ENCODE assay signal across 12 cellular contexts in the genomic region with DNA sequence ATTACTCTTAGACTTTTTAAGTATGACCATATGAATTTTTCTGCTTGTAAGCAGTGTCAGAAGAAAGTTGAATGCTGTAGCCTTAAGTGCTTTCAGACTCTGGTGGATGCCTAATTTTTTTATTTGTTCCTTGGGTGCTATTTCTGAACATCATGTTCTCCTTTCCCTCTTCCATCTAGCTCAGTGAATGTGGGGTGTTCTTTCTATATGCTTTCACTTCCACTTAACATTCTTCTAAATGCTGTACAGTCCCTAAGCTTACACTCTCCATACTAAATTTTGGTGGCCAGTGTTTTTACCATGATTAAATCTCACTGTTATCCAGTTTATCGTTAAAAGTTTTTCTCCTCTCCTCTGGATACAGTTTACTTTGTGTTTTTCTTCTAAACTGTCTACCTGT. TPM values are rescaled to one million over a fixed set of nuclear protein-coding genes. Genes with fewer than 3 reads are reported as not detected.
A peak's percentile ranks its signal among the peaks of the same experiment; 100 is the strongest.
DNase-seq lines count a peak whose midpoint lies in the region; ATAC-seq, FAIRE-seq and TF ChIP-seq lines count a peak whose summit lies in the region.
"Had no signal": no experiment of that assay in that cellular context is flagged by ENCODE, and none has a peak within 500 bp of the region (broad histone marks: within the 10 kb centered on the region; RNA-seq: fewer than 3 reads in every experiment).

No MANE protein-coding gene starts in this region.

- H3K4me3 Mint-ChIP-seq in effector memory CD8-positive, alpha-beta T cell, result peak overlapping the region; percentile 95 to 96
- H3K4me3 Mint-ChIP-seq in type B pancreatic cell, result peak overlapping the region; percentile 64

- H3K4me3 ChIP-seq in HepG2 (replicated peaks in 1 of 3; ENCODE audit: insufficient read depth in 1 of 3, low read depth in 2 of 3, low read length in 3 of 3) (no peak overlapping the region; a peak in 1 of 6 replicates), right lobe of liver (no peak overlapping the region), OCI-LY1 (ENCODE audit: low read depth, low read length, poor library complexity, severe bottlenecking) (peak overlapping the region; percentile 92), HAP-1 (no peak overlapping the region)

- intact Hi-C loops in HepG2 (cut with micrococcal nuclease; ENCODE audit: unreplicated experiment) (loop anchor here (10.0 kb wide), 1 partner anchor 292 kb away; no protein-coding TSS in a partner anchor), right lobe of liver (cut with DNase I) (no loop called here)

- H3K4me1 ChIP-seq in HepG2 (ENCODE audit: insufficient read depth, low read length), result peaks cover 43% of the 10 kb centered on the region
- H3K4me1 ChIP-seq in right lobe of liver, result peaks cover 0 to 11% (median 0%) of the 10 kb centered on the region in 4 donors
- H3K4me1 ChIP-seq in OCI-LY1 (ENCODE audit: insufficient read depth, low read length, severe bottlenecking), result peaks cover 43% of the 10 kb centered on the region
- peaks cover 27% of the 10 kb centered on the region for H3K4me1 ChIP-seq in HAP-1

- TF ChIP-seq RAD21 in HepG2 (CRISPR knock-in tag; IDR thresholded peaks at IDR 0.05), result no peak

- no peaks in the 10 kb centered on the region for H3K9me3 Mint-ChIP-seq in effector memory CD8-positive, alpha-beta T cell
- H3K9me3 Mint-ChIP-seq in type B pancreatic cell, result peaks cover 9% of the 10 kb centered on the region

- H3K27me3 ChIP-seq in HepG2 (ENCODE audit: control insufficient read depth in 1 of 2, insufficient read depth in 2 of 2, low read length in 2 of 2) (no peaks in the 10 kb centered on the region), right lobe of liver (no peaks in the 10 kb centered on the region), OCI-LY1 (ENCODE audit: insufficient read depth, low read length) (no peaks in the 10 kb centered on the region), HAP-1 (ENCODE audit: low read depth) (no peaks in the 10 kb centered on the region)

- H3K36me3 Mint-ChIP-seq in effector memory CD8-positive, alpha-beta T cell (ENCODE audit: insufficient read depth), result peaks cover 36% of the 10 kb centered on the region
- H3K36me3 Mint-ChIP-seq in type B pancreatic cell, result peaks cover 47% of the 10 kb centered on the region

- TF ChIP-seq CTCF in HepG2 (CRISPR knock-in tag; IDR thresholded peaks at IDR 0.05), result no peak
- TF ChIP-seq CTCF in right lobe of liver (IDR thresholded peaks at IDR 0.05), result no peak
- no peak for TF ChIP-seq CTCF in OCI-LY1 (IDR thresholded peaks at IDR 0.05; ENCODE audit: low read length)
- no peak for TF ChIP-seq CTCF in type B pancreatic cell (conservative IDR thresholded peaks at IDR 0.05)

- H3K36me3 ChIP-seq in HepG2 (replicated peaks in 1 of 2; ENCODE audit: control insufficient read depth in 1 of 2, insufficient read depth in 2 of 2, low read length in 2 of 2), result no peaks in the 10 kb centered on the region; a peak in 1 of 5 replicates
- H3K36me3 ChIP-seq in right lobe of liver, result no peaks in the 10 kb centered on the region
- peaks cover 78% of the 10 kb centered on the region for H3K36me3 ChIP-seq in OCI-LY1 (ENCODE audit: insufficient read depth, low read length)
- peaks cover 26% of the 10 kb centered on the region for H3K36me3 ChIP-seq in HAP-1 (replicated peaks)

- BruUV-seq in HepG2 (replicated peaks; lab: Mats Ljungman, UMichigan), result no TSS peak

- H3K9ac ChIP-seq in HepG2 (ENCODE audit: insufficient read depth, low read depth, low read length) (no peak overlapping the region), OCI-LY1 (ENCODE audit: low read length) (peak overlapping the region; percentile 94)

- TF ChIP-seq POLR2A in HepG2 (IDR thresholded peaks at IDR 0.05; ENCODE audit: insufficient read depth in 1 of 2, low read depth in 2 of 2, low read length in 2 of 2), result no peak
- no peak for TF ChIP-seq POLR2A in right lobe of liver (IDR thresholded peaks at IDR 0.05)

- peaks cover 67 to 78% of the 10 kb centered on the region in 2 donors for H3K4me1 Mint-ChIP-seq in effector memory CD8-positive, alpha-beta T cell (ENCODE audit: low read depth in 2 of 2)
- H3K4me1 Mint-ChIP-seq in type B pancreatic cell (ENCODE audit: unreplicated experiment), result peaks cover 29% of the 10 kb centered on the region

- no peak for FAIRE-seq in HepG2 (lab: Jason Lieb, UNC)
- no peak for FAIRE-seq in RCC 7860 (lab: Jason Lieb, UNC)

- H4K20me1 ChIP-seq in HepG2 (ENCODE audit: insufficient read depth, low read length) (no peaks in the 10 kb centered on the region; the same call in 1 of the 2 replicates), OCI-LY1 (ENCODE audit: insufficient read depth, low read length) (no peaks in the 10 kb centered on the region)

- H2AFZ ChIP-seq in HepG2 (ENCODE audit: low read length), result no peak overlapping the region
- no peak overlapping the region for H2AFZ ChIP-seq in OCI-LY1 (ENCODE audit: low read length)

- H3K4me2 ChIP-seq in HepG2 (ENCODE audit: low read depth, low read length) (peak overlapping the region; percentile 57; the same call in 1 of the 2 replicates), OCI-LY1 (ENCODE audit: low read length) (peak overlapping the region; percentile 73)

- H3K27ac Mint-ChIP-seq in effector memory CD8-positive, alpha-beta T cell, result peak overlapping the region; percentile 85 to 94
- no peak overlapping the region for H3K27ac Mint-ChIP-seq in type B pancreatic cell

- 100% methylated on average over 1 of the region's 1 CpG for WGBS in HepG2 (ENCODE audit: low lambda C conversion rate)
- 67% methylated on average over 1 of the region's 1 CpG for WGBS in right lobe of liver (ENCODE audit: insufficient coverage, low coverage, low lambda C conversion rate, missing lambda C conversion rate)

- TF ChIP-seq EP300 in HepG2 (IDR thresholded peaks at IDR 0.05; ENCODE audit: low read depth in 2 of 2, low read length in 2 of 2) (no peak), HepG2 (CRISPR knock-in tag; IDR thresholded peaks at IDR 0.05; ENCODE audit: borderline replicate concordance) (no peak)

- DNase-seq in HepG2 (ENCODE audit: low spot score) (no peak), right lobe of liver (no peak), type B pancreatic cell (ENCODE audit: extremely low spot score, unreplicated experiment) (no peak), ecto neural progenitor cell (ENCODE audit: low spot score) (no peak), HAP-1 (ENCODE audit: low spot score in 2 of 2) (no peak), RCC 7860 (ENCODE audit: low spot score) (no peak)
- no peak for DNase-seq in effector memory CD8-positive, alpha-beta T cell
- DNase-seq: C1 segment of cervical spinal cord; NCI-H1436; stimulated activated CD4-positive, alpha-beta T cell treated with anti-CD3 and anti-CD28 coated beads, Interleukin-12 subunit alpha, Interleukin-12 subunit beta, amount 100 ng/mL, for 4 hours had no signal

- H3K9me3 ChIP-seq in HepG2 (ENCODE audit: low read length) (no peaks in the 10 kb centered on the region), right lobe of liver (no peaks in the 10 kb centered on the region), OCI-LY1 (ENCODE audit: low read length) (no peaks in the 10 kb centered on the region), HAP-1 (peaks cover 3% of the 10 kb centered on the region)

- POLR2A ChIA-PET in HepG2 (lab: Yijun Ruan, JAX), result no interaction called here

- no peak for ATAC-seq in HepG2
- ATAC-seq in right lobe of liver, result no peak
- no peak for ATAC-seq in effector memory CD8-positive, alpha-beta T cell (replicated peaks)

- no peak overlapping the region for H3K27ac ChIP-seq in HepG2 (ENCODE audit: extremely low read length, insufficient read depth, low read length)
- no peak overlapping the region for H3K27ac ChIP-seq in right lobe of liver
- H3K27ac ChIP-seq in OCI-LY1 (ENCODE audit: low read depth, low read length, poor library complexity, severe bottlenecking), result peak overlapping the region; percentile 90
- H3K27ac ChIP-seq: VCaP had no signal

- H3K27me3 Mint-ChIP-seq in effector memory CD8-positive, alpha-beta T cell, result no peaks in the 10 kb centered on the region
- H3K27me3 Mint-ChIP-seq in type B pancreatic cell, result no peaks in the 10 kb centered on the region

- H3K9me2 ChIP-seq in OCI-LY1 (ENCODE audit: low read depth, low read length), result no peaks in the 10 kb centered on the region

- CTCF ChIA-PET in HepG2 (lab: Yijun Ruan, JAX; ENCODE audit: low intra/inter-chr PET ratio, low total read pairs), result no interaction called here

- peaks cover 49% of the 10 kb centered on the region for H3K79me2 ChIP-seq in HepG2 (ENCODE audit: insufficient read depth, low read length)
- peaks cover 80% of the 10 kb centered on the region for H3K79me2 ChIP-seq in OCI-LY1 (ENCODE audit: insufficient read depth, low read length)

- no peaks in the 10 kb centered on the region for H3F3A ChIP-seq in OCI-LY1 (ENCODE audit: insufficient read depth, low read length)

- in situ Hi-C loops in HepG2 (cut with HindIII; ENCODE audit: extremely low pct_ligation_motif_present, low pct_unique_long_range_greater_than_20kb), result loop anchor here (10.0 kb wide), 1 partner anchor 152 kb away; no protein-coding TSS in a partner anchor
- in situ Hi-C loops in HAP-1 (cut with MboI; ENCODE audit: low sequenced_read_pairs), result no loop called here

TF ChIP-seq in HepG2, 621 proteins besides CTCF, POLR2A, EP300 and RAD21 (continues in another document):
- no peak for TF ChIP-seq SAP130 (CRISPR knock-in tag; IDR thresholded peaks at IDR 0.05; ENCODE audit: low read depth)

RNA-seq across cellular contexts. Expression of a gene that starts 3.6 kb away (rescaled TPM):
- total RNA-seq in HepG2 (2016; rRNA removed; fragmentation: Illumina TruSeq; extraction: Trizol), result 21.8 and 33.5 TPM in 2 replicates
- 3.2 and 3.3 TPM in 2 replicates for total RNA-seq in HepG2 (2016; cell fraction: cytosol; rRNA removed; fragmentation: Illumina TruSeq; extraction: Trizol; ENCODE audit: low read depth)
- total RNA-seq in HepG2 (2016; cell fraction: insoluble cytoplasmic fraction; rRNA removed; fragmentation: Illumina TruSeq; extraction: Trizol), result 22.5 and 31.3 TPM in 2 replicates
- 12.4 and 13.6 TPM in 2 replicates for total RNA-seq in HepG2 (2016; cell fraction: membrane; rRNA removed; fragmentation: Illumina TruSeq; extraction: Trizol)
- total RNA-seq in HepG2 (2016; cell fraction: nucleus; rRNA removed; fragmentation: Illumina TruSeq; extraction: Trizol), result 13.0 and 17.9 TPM in 2 replicates
- polyA plus RNA-seq in HepG2 (2011; rRNA removed), result 3.3 and 5.7 TPM in 2 replicates
- 2.4 and 3.3 TPM in 2 replicates for polyA plus RNA-seq in HepG2 (2011; cell fraction: cytosol; rRNA removed)
- 1.6 and 2.1 TPM in 2 replicates for polyA plus RNA-seq in HepG2 (2011; cell fraction: nucleus; rRNA removed)
- 5.4 and 10.5 TPM in 2 replicates for polyA plus RNA-seq in HepG2 (2012)
- polyA plus RNA-seq in HepG2 (2016; cell fraction: cytosol; fragmentation: Illumina TruSeq; extraction: Trizol; ENCODE audit: low read depth), result 2.2 and 2.3 TPM in 2 replicates
- 34.0 and 37.2 TPM in 2 replicates for polyA plus RNA-seq in HepG2 (2016; cell fraction: insoluble cytoplasmic fraction; fragmentation: Illumina TruSeq; extraction: Trizol; ENCODE audit: low read depth)
- 7.5 and 8.5 TPM in 2 replicates for polyA plus RNA-seq in HepG2 (2016; cell fraction: membrane; fragmentation: Illumina TruSeq; extraction: Trizol; ENCODE audit: low read depth)
- polyA plus RNA-seq in HepG2 (2016; cell fraction: nucleus; fragmentation: Illumina TruSeq; extraction: Trizol; ENCODE audit: insufficient read depth, low read depth), result 16.6 and 18.1 TPM in 2 replicates
- polyA minus RNA-seq in HepG2 (2011; rRNA and poly(A)+ RNA removed; ENCODE audit: low replicate concordance), result 1.2 TPM in 2 replicates
- polyA minus RNA-seq in HepG2 (2011; cell fraction: cytosol; rRNA and poly(A)+ RNA removed), result 4.8 TPM in 2 replicates
- polyA minus RNA-seq in HepG2 (2011; cell fraction: nucleus; rRNA and poly(A)+ RNA removed), result 5.1 and 13.9 TPM in 2 replicates
- total RNA-seq in right lobe of liver, result 1 to 10 TPM; 1.9 to 7.2 (median 3.6) TPM
- 14.9 and 15.5 TPM in 2 replicates for total RNA-seq in type B pancreatic cell (ENCODE audit: low replicate concordance)
